14 cellular contexts compared by ENCODE assay signal in genomic region chr6:158441639-158442308, GRCh38.
DNase-seq lines count a peak whose midpoint lies in the region; ATAC-seq lines count a peak whose summit lies in the region.
"Had no signal": no experiment of that assay in that cellular context is flagged by ENCODE, and none has a peak within 500 bp of the region (broad histone marks: within the 10 kb centered on the region; RNA-seq: fewer than 3 reads in every experiment).

No MANE protein-coding gene starts in this region.

- peak; percentile 83 to 88 for ATAC-seq in right cardiac atrium
- peak; percentile 91 for ATAC-seq in sciatic nerve
- ATAC-seq in HG02642 (IDR thresholded peaks at IDR 0.05; ENCODE audit: poor library complexity, unreplicated experiment), result no peak
- ATAC-seq in HG03571 (IDR thresholded peaks at IDR 0.05; ENCODE audit: unreplicated experiment), result no peak

- 32% methylated on average over 8 of the region's 8 CpGs for WGBS in right cardiac atrium

- peaks cover 5 to 12% (median 8%) of the 10 kb centered on the region in 3 donors for H3K4me1 Mint-ChIP-seq in IgD-negative memory B cell
- H3K4me1 Mint-ChIP-seq in activated CD4-positive, alpha-beta T cell treated with anti-CD3 and anti-CD28 coated beads, Interleukin-2, amount 10 ng/mL, durations not matched to agents 24 days and 14 days, result peaks cover 3% of the 10 kb centered on the region

- no peaks in the 10 kb centered on the region for H3K9me3 Mint-ChIP-seq in IgD-negative memory B cell
- no peaks in the 10 kb centered on the region for H3K9me3 Mint-ChIP-seq in activated CD4-positive, alpha-beta T cell treated with anti-CD3 and anti-CD28 coated beads, Interleukin-2, amount 10 ng/mL, durations not matched to agents 24 days and 14 days
- H3K9me3 Mint-ChIP-seq: activated T-cell treated with anti-CD3 and anti-CD28 coated beads, Interleukin-2, amount 50 U/mL, for 24 hours; T-helper 1 cell treated with Interleukin-12 subunit alpha and Interleukin-12 subunit beta and Interleukin-4 antibody, amounts not matched to agents 30 μg/mL and 1 μg/mL, for 36 hours had no signal

- no peaks in the 10 kb centered on the region for H3K9me3 ChIP-seq in right cardiac atrium (ENCODE audit: control insufficient read depth, low read length)
- H3K9me3 ChIP-seq: lower lobe of right lung had no signal

- H3K4me3 Mint-ChIP-seq in IgD-negative memory B cell, result no peak overlapping the region
- no peak overlapping the region for H3K4me3 Mint-ChIP-seq in activated CD4-positive, alpha-beta T cell treated with anti-CD3 and anti-CD28 coated beads, Interleukin-2, amount 10 ng/mL, durations not matched to agents 24 days and 14 days
- H3K4me3 Mint-ChIP-seq: activated T-cell treated with anti-CD3 and anti-CD28 coated beads, Interleukin-2, amount 50 U/mL, for 24 hours; T-helper 1 cell treated with Interleukin-12 subunit alpha and Interleukin-12 subunit beta and Interleukin-4 antibody, amounts not matched to agents 30 μg/mL and 1 μg/mL, for 36 hours had no signal

- peak overlapping the region; percentile 42 for H3K27ac ChIP-seq in cingulate gyrus (ENCODE audit: low read depth, low read length)
- peak overlapping the region; percentile 3 for H3K27ac ChIP-seq in right cardiac atrium (ENCODE audit: low read length)
- H3K27ac ChIP-seq: hepatocyte, lower lobe of right lung had no signal

- peak overlapping the region in 2 of 3 donors; percentile 29 to 48 for H3K27ac Mint-ChIP-seq in IgD-negative memory B cell
- H3K27ac Mint-ChIP-seq in activated CD4-positive, alpha-beta T cell treated with anti-CD3 and anti-CD28 coated beads, Interleukin-2, amount 10 ng/mL, durations not matched to agents 24 days and 14 days, result no peak overlapping the region
- H3K27ac Mint-ChIP-seq: activated T-cell treated with anti-CD3 and anti-CD28 coated beads, Interleukin-2, amount 50 U/mL, for 24 hours; T-helper 1 cell treated with Interleukin-12 subunit alpha and Interleukin-12 subunit beta and Interleukin-4 antibody, amounts not matched to agents 30 μg/mL and 1 μg/mL, for 36 hours had no signal

- peaks cover 3% of the 10 kb centered on the region for H3K36me3 Mint-ChIP-seq in IgD-negative memory B cell
- no peaks in the 10 kb centered on the region for H3K36me3 Mint-ChIP-seq in activated CD4-positive, alpha-beta T cell treated with anti-CD3 and anti-CD28 coated beads, Interleukin-2, amount 10 ng/mL, durations not matched to agents 24 days and 14 days (ENCODE audit: low read depth)

- H3K27me3 Mint-ChIP-seq in IgD-negative memory B cell, result no peaks in the 10 kb centered on the region
- no peaks in the 10 kb centered on the region for H3K27me3 Mint-ChIP-seq in activated CD4-positive, alpha-beta T cell treated with anti-CD3 and anti-CD28 coated beads, Interleukin-2, amount 10 ng/mL, durations not matched to agents 24 days and 14 days
- H3K27me3 Mint-ChIP-seq: activated T-cell treated with anti-CD3 and anti-CD28 coated beads, Interleukin-2, amount 50 U/mL, for 24 hours had no signal

- no peaks in the 10 kb centered on the region for H3K4me1 ChIP-seq in right cardiac atrium (ENCODE audit: control insufficient read depth, insufficient read depth, low read length)
- H3K4me1 ChIP-seq: lower lobe of right lung had no signal

- no peaks in the 10 kb centered on the region for H3K27me3 ChIP-seq in right cardiac atrium (ENCODE audit: control insufficient read depth, insufficient read depth)
- H3K27me3 ChIP-seq: hepatocyte had no signal

- intact Hi-C loops in right cardiac atrium (cut with DNase I) (no loop called here), sciatic nerve (cut with DNase I) (no loop called here)
- intact Hi-C loops in activated CD4-positive, alpha-beta T cell treated with anti-CD3 and anti-CD28 coated beads, Interleukin-2, amount 10 ng/mL, durations not matched to agents 24 days and 14 days (cut with micrococcal nuclease), result no loop called here

- peak; percentile 52 to 70 (median 63) for DNase-seq in right cardiac atrium
- DNase-seq in sciatic nerve (ENCODE audit: low spot score), result no peak
- DNase-seq in activated CD4-positive, alpha-beta T cell treated with anti-CD3 and anti-CD28 coated beads, Interleukin-2, amount 10 ng/mL, durations not matched to agents 24 days and 14 days, result no peak
- DNase-seq in DMS153 (lab: John Stamatoyannopoulos, UW), result no peak
- DNase-seq: activated CD4-positive, alpha-beta T cell treated with anti-CD3 and anti-CD28 coated beads for 48 hours; activated T-cell treated with anti-CD3 and anti-CD28 coated beads, Interleukin-2, amount 50 U/mL, for 24 hours; lower lobe of right lung; MM.1S had no signal

- no peak overlapping the region for H3K4me3 ChIP-seq in right cardiac atrium (ENCODE audit: low read length)
- H3K4me3 ChIP-seq: hepatocyte, lower lobe of right lung had no signal

Comparison
In these comparisons a context has a peak if more than half of its experiments do, and no peak if none do; other contexts are left out.
1. ATAC-seq: peak in right cardiac atrium (2 of 2) and sciatic nerve (single experiment); none in HG02642 (single experiment) and HG03571 (single experiment).
2. DNase-seq: peak in right cardiac atrium (3 of 3); none in sciatic nerve (single experiment), activated CD4-positive, alpha-beta T cell treated with anti-CD3 and anti-CD28 coated beads, Interleukin-2, amount 10 ng/mL, durations not matched to agents 24 days and 14 days (single experiment) and DMS153 (single experiment).